ENCODE assay signal across 8 cellular contexts in genomic region chr11:58574851-58575250, GRCh38. TPM values are rescaled to one million over a fixed set of nuclear protein-coding genes. Genes with fewer than 3 reads are reported as not detected.
DNase-seq lines count a peak whose midpoint lies in the region; ATAC-seq and TF ChIP-seq lines count a peak whose summit lies in the region.

No MANE protein-coding gene starts in this region.

- H2AK5ac ChIP-seq in IMR-90 (ENCODE audit: low read depth, low read length) = no peak overlapping the region

- no peaks in the 10 kb centered on the region for H3K27me3 ChIP-seq in IMR-90 (ENCODE audit: control insufficient read depth, insufficient read depth, low read length)
- no peaks in the 10 kb centered on the region for H3K27me3 ChIP-seq in brain microvascular endothelial cell (replicated peaks)

- BruUV-seq in IMR-90 (replicated peaks; lab: Mats Ljungman, UMichigan) = no TSS peak

- H3K4me3 ChIP-seq in AG10803 (ENCODE audit: low read length) (peak overlapping the region; percentile 45), IMR-90 (ENCODE audit: insufficient read depth, low read depth, low read length) (no peak overlapping the region), brain microvascular endothelial cell (ENCODE audit: low read depth, low read length) (no peak overlapping the region)

- CTCF ChIA-PET in IMR-90 (lab: Yijun Ruan, JAX) = no interaction called here

- H3K4ac ChIP-seq in IMR-90 (ENCODE audit: low read depth, low read length) = no peak overlapping the region; the same call in 1 of the 2 replicates

- dilution Hi-C loops in IMR-90 (cut with HindIII; ENCODE audit: low sequenced_read_pairs, unreplicated experiment) = no loop called here

- peak overlapping the region; percentile 80 to 93; a peak in 3 of 4 replicates for H4K8ac ChIP-seq in IMR-90 (ENCODE audit: low read depth in 2 of 2, low read length in 2 of 2)

- H2AFZ ChIP-seq in IMR-90 (replicated peaks; ENCODE audit: low read length, poor library complexity) = no peak overlapping the region

- peak overlapping the region; percentile 48; the same call in 1 of the 2 replicates for H3K4me2 ChIP-seq in IMR-90 (ENCODE audit: low read depth, low read length)

- peak; percentile 91 for DNase-seq in AG10803 (ENCODE audit: low read depth)
- peak; percentile 61 for DNase-seq in IMR-90
- DNase-seq in brain microvascular endothelial cell = no peak
- DNase-seq in myocyte (ENCODE audit: low read depth) = peak; percentile 38
- no peak for DNase-seq in stimulated activated CD4-positive, alpha-beta T cell treated with anti-CD3 and anti-CD28 coated beads, Interleukin-4, amount 100 ng/mL, for 4 hours

- peaks cover 8 to 31% of the 10 kb centered on the region in 2 experiments; a peak in 3 of 4 replicates for H3K79me1 ChIP-seq in IMR-90 (ENCODE audit: low read depth in 1 of 2, low read length in 2 of 2)

- no peak overlapping the region for H3K9ac ChIP-seq in IMR-90 (ENCODE audit: low read depth, low read length)

- ATAC-seq in IMR-90 (ENCODE audit: low read depth) (no peak), HG02642 (IDR thresholded peaks at IDR 0.05; ENCODE audit: poor library complexity, unreplicated experiment) (no peak), GM18870 (IDR thresholded peaks at IDR 0.05; ENCODE audit: unreplicated experiment) (no peak), HG03432 (IDR thresholded peaks at IDR 0.05; ENCODE audit: unreplicated experiment) (no peak)

- no peak overlapping the region for H3K56ac ChIP-seq in IMR-90 (ENCODE audit: extremely low read depth, insufficient read depth, low read length)

- H2BK20ac ChIP-seq in IMR-90 (ENCODE audit: low read depth, low read length) = peak overlapping the region; percentile 67; the same call in 1 of the 2 replicates

- H4K5ac ChIP-seq in IMR-90 (ENCODE audit: low read depth, low read length) = no peak overlapping the region; the same call in 1 of the 2 replicates

- no peaks in the 10 kb centered on the region for H3K9me3 ChIP-seq in IMR-90 (ENCODE audit: control insufficient read depth, insufficient read depth, low read length)

- no peak overlapping the region for H3K18ac ChIP-seq in IMR-90 (ENCODE audit: low read depth, low read length)

- no peak for TF ChIP-seq POLR2A in IMR-90 (IDR thresholded peaks at IDR 0.05; ENCODE audit: low read depth, low read length)

- intact Hi-C loops in IMR-90 (cut with micrococcal nuclease) = loop anchor here (5.0 to 10.0 kb wide), 3 partner anchors 327 to 980 kb away; partner anchors contain the start of gene FAM111A

- peak overlapping the region; percentile 94 for H2BK120ac ChIP-seq in IMR-90 (ENCODE audit: low read depth, low read length)

- H3K4me1 ChIP-seq in IMR-90 (ENCODE audit: control insufficient read depth, insufficient read depth, low read length) = peaks cover 15% of the 10 kb centered on the region

- peak overlapping the region; percentile 29; the same call in 2 of the 3 replicates for H2BK15ac ChIP-seq in IMR-90 (ENCODE audit: low read depth, low read length)

- TF ChIP-seq CTCF in AG10803 (conservative IDR thresholded peaks at IDR 0.05; ENCODE audit: low read length) (no peak), IMR-90 (conservative IDR thresholded peaks at IDR 0.05; ENCODE audit: low read depth, low read length) (no peak), brain microvascular endothelial cell (IDR thresholded peaks at IDR 0.05; ENCODE audit: low read depth, low read length, missing control alignments) (no peak)

- POLR2A ChIA-PET in IMR-90 (lab: Charles Lee; ENCODE audit: unreplicated experiment) = no interaction called here

- no peak for TF ChIP-seq RAD21 in IMR-90 (IDR thresholded peaks at IDR 0.05; ENCODE audit: low read length)

- H3K9me1 ChIP-seq in IMR-90 (ENCODE audit: insufficient read depth, low read length) = peaks cover 5% of the 10 kb centered on the region

- in situ Hi-C loops in IMR-90 (cut with MboI; ENCODE audit: low sequenced_read_pairs) = loop anchor here (5.0 to 25.0 kb wide), 4 partner anchors 52 to 987 kb away; no protein-coding TSS in a partner anchor
- in situ Hi-C loops in brain microvascular endothelial cell (cut with HindIII; ENCODE audit: low pct_ligation_motif_present, low sequenced_read_pairs) = no loop called here

- H2AK9ac ChIP-seq in IMR-90 (replicated peaks; ENCODE audit: low read depth, low read length, poor library complexity) = no peak overlapping the region

- 0 out of 2 replicates have a peak overlapping the region, but pooled peaks have one; percentile 2 for H4K91ac ChIP-seq in IMR-90 (ENCODE audit: insufficient read depth, low read depth, low read length)

- H3K36me3 ChIP-seq in IMR-90 (ENCODE audit: control insufficient read depth, insufficient read depth, low read length) = no peaks in the 10 kb centered on the region
- no peaks in the 10 kb centered on the region for H3K36me3 ChIP-seq in brain microvascular endothelial cell (replicated peaks)

- H4K20me1 ChIP-seq in IMR-90 (ENCODE audit: insufficient read depth, low read length) = peaks cover 4% of the 10 kb centered on the region

- peak overlapping the region; percentile 94 for H2BK5ac ChIP-seq in IMR-90 (ENCODE audit: low read depth, low read length, poor library complexity, severe bottlenecking)

- H3K23ac ChIP-seq in IMR-90 (ENCODE audit: low read depth, low read length) = peak overlapping the region; percentile 74; the same call in 1 of the 2 replicates

- peak overlapping the region; percentile 69; the same call in 1 of the 2 replicates for H3K14ac ChIP-seq in IMR-90 (replicated peaks; ENCODE audit: low read depth, low read length)

- H3K27ac ChIP-seq in IMR-90 (ENCODE audit: insufficient read depth, low read length) (peak overlapping the region; percentile 64; the same call in 1 of the 2 replicates), brain microvascular endothelial cell (peak overlapping the region; percentile 8)

TF ChIP-seq in IMR-90, 13 proteins besides CTCF, POLR2A, EP300 and RAD21:
- no peak for TF ChIP-seq CHD1 (IDR thresholded peaks at IDR 0.05; ENCODE audit: low read depth, low read length)
- TF ChIP-seq FOS (IDR thresholded peaks at IDR 0.05; ENCODE audit: low read depth, low read length) = no peak
- no peak for TF ChIP-seq NFE2L2 (IDR thresholded peaks at IDR 0.05; ENCODE audit: low read depth, low read length)
- TF ChIP-seq ELK1 (IDR thresholded peaks at IDR 0.05; ENCODE audit: borderline replicate concordance, low read depth, low read length) = no peak
- no peak for TF ChIP-seq SMC3 (IDR thresholded peaks at IDR 0.05; ENCODE audit: low read depth, low read length)
- TF ChIP-seq, protein P1, sequence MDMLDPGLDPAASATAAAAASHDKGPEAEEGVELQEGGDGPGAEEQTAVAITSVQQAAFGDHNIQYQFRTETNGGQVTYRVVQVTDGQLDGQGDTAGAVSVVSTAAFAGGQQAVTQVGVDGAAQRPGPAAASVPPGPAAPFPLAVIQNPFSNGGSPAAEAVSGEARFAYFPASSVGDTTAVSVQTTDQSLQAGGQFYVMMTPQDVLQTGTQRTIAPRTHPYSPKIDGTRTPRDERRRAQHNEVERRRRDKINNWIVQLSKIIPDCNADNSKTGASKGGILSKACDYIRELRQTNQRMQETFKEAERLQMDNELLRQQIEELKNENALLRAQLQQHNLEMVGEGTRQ (IDR thresholded peaks at IDR 0.05; ENCODE audit: low read depth, low read length) = no peak

RNA-seq across cellular contexts. Expression of gene LPXN, which starts 0.8 kb away (rescaled TPM):
- total RNA-seq in IMR-90 (2012; rRNA removed) (11.9 and 13.4 TPM in 2 replicates), myocyte (6.6 and 10.7 TPM in 2 replicates)
- 15.2 and 15.7 TPM in 2 replicates for polyA plus RNA-seq in IMR-90 (2012; rRNA removed)
- 6.9 and 10.3 TPM in 2 replicates for polyA plus RNA-seq in IMR-90 (2012; cell fraction: cytosol; rRNA removed)
- 8.6 and 12.5 TPM in 2 replicates for polyA plus RNA-seq in IMR-90 (2012; cell fraction: nucleus; rRNA removed; ENCODE audit: low replicate concordance)
- polyA plus RNA-seq in myocyte (2012) = 5.6 TPM

RNA-seq across cellular contexts. Expression of gene ZFP91, which starts 4.0 kb away (rescaled TPM):
- 25.3 and 43.0 TPM in 2 replicates for total RNA-seq in IMR-90 (2012; rRNA removed)
- polyA plus RNA-seq in IMR-90 (2012; rRNA removed) = 18.1 and 20.7 TPM in 2 replicates
- polyA plus RNA-seq in IMR-90 (2012; cell fraction: cytosol; rRNA removed) = 3.4 and 5.3 TPM in 2 replicates
- polyA plus RNA-seq in IMR-90 (2012; cell fraction: nucleus; rRNA removed; ENCODE audit: low replicate concordance) = 2.9 and 18.9 TPM in 2 replicates
- 92.5 and 112 TPM in 2 replicates for total RNA-seq in myocyte
- 38.7 TPM for polyA plus RNA-seq in myocyte (2012)

RNA-seq across cellular contexts. Expression of gene CNTF, which starts 47.6 kb away (rescaled TPM):
- total RNA-seq in IMR-90 (2012; rRNA removed) (2.3 and 3.3 TPM in 2 replicates), myocyte (1.7 and 3.0 TPM in 2 replicates)
- polyA plus RNA-seq in IMR-90 (2012; rRNA removed) = 1.1 and 1.2 TPM in 2 replicates
- polyA plus RNA-seq in IMR-90 (2012; cell fraction: cytosol; rRNA removed) = 0.08 and 0.39 TPM in 2 replicates
- polyA plus RNA-seq in IMR-90 (2012; cell fraction: nucleus; rRNA removed; ENCODE audit: low replicate concordance) = 0.91 and 5.2 TPM in 2 replicates
- polyA plus RNA-seq in myocyte (2012) = 1.9 TPM

Comparison
In these comparisons a context has a peak if more than half of its experiments do, and no peak if none do; other contexts are left out.
1. DNase-seq: peak in AG10803 (single experiment), IMR-90 (single experiment) and myocyte (single experiment); none in brain microvascular endothelial cell (single experiment) and stimulated activated CD4-positive, alpha-beta T cell treated with anti-CD3 and anti-CD28 coated beads, Interleukin-4, amount 100 ng/mL, for 4 hours (0 of 2).